In the genomic region with DNA sequence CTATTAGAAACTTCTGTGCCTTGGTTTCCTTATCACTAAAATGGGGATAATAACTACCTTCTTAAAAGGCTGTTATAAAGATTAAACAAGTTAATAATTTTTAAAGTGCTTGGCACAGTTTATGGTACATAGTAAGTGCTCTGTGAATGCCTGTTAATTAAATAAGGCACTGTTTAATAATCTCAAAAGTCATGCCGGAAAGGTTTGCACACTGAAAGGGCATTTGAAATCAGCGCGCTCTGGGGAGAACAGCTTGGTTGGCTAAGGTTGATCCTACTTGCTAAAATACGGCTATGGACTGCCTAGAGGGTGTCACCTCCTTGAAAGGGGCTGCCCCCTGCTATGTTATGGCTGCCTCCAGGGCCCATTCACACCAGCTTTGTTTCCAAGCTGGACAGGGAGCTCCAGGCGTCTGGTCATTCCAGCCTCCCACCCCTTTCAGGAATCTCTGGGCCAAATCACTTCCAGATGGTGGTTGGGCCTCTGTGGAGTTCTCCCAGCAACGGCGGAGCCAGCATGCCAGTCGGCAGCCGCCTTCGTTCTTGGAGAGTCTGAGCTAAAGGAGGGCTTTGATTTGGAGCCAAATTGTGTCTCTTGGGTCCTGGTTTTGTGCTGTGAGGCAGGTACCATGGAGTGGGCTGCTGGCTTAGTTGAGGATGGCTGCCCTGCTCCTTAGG, we compare ENCODE assay signal across 8 cellular contexts. TPM values are rescaled to one million over a fixed set of nuclear protein-coding genes. Genes with fewer than 3 reads are reported as not detected.
DNase-seq lines count a peak whose midpoint lies in the region; ATAC-seq and TF ChIP-seq lines count a peak whose summit lies in the region.

No MANE protein-coding gene starts in this region.

- H3K4me3 ChIP-seq in PC-9 = no peak overlapping the region

- peaks cover 100% of the 10 kb centered on the region for H3K79me2 ChIP-seq in PC-9 (ENCODE audit: low read depth)

- 0 out of 2 replicates have a peak overlapping the region, but pooled peaks have one; percentile 86 for H3K4me2 ChIP-seq in PC-9

- POLR2A ChIA-PET in PC-9 (lab: Charles Lee; ENCODE audit: unreplicated experiment) = interaction anchor here (0.7 kb wide), 1 partner anchor 12 kb away, joined by 4 read pairs; no protein-coding TSS in a partner anchor

- DNase-seq in AG08396 (ENCODE audit: low spot score) (peak; percentile 90), PC-9 (no peak), fibroblast of gingiva (ENCODE audit: low read depth) (peak; percentile 96), omental fat pad (ENCODE audit: low spot score) (no peak), NCI-H2107 (lab: John Stamatoyannopoulos, UW) (no peak), HUDEP-2 (lab: John Stamatoyannopoulos, UW; ENCODE audit: unreplicated experiment in 76 of 76) (no peak)

- H3K9me2 ChIP-seq in PC-9 (ENCODE audit: insufficient read depth) = no peaks in the 10 kb centered on the region

- no TSS peak for BruUV-seq in PC-9 (replicated peaks; lab: Mats Ljungman, UMichigan)

- no peaks in the 10 kb centered on the region for H3K9me3 ChIP-seq in PC-9 (ENCODE audit: insufficient read depth, low read depth)

- H3K27ac ChIP-seq in PC-9 = no peak overlapping the region

- peaks cover 75% of the 10 kb centered on the region for H4K20me1 ChIP-seq in PC-9 (ENCODE audit: insufficient read depth)

- CTCF ChIA-PET in PC-9 (lab: Charles Lee) = interaction anchor here (0.6 kb wide), 1 partner anchor 209 kb away, joined by 3 read pairs; no protein-coding TSS in a partner anchor

- H3K27me3 ChIP-seq in PC-9 (ENCODE audit: insufficient read depth, low read depth) = no peaks in the 10 kb centered on the region

- H3K4me1 ChIP-seq in PC-9 (replicated peaks; ENCODE audit: insufficient read depth) = peaks cover 69% of the 10 kb centered on the region

- H3F3A ChIP-seq in PC-9 (ENCODE audit: insufficient read depth, low read depth) = peaks cover 13% of the 10 kb centered on the region; the same call in 1 of the 2 replicates

- ATAC-seq in omental fat pad (ENCODE audit: low FRiP score) (peak; percentile 58), HG03571 (IDR thresholded peaks at IDR 0.05; ENCODE audit: unreplicated experiment) (no peak), HG03025 (IDR thresholded peaks at IDR 0.05; ENCODE audit: low FRiP score, unreplicated experiment) (no peak)

- TF ChIP-seq CTCF in PC-9 (conservative IDR thresholded peaks at IDR 0.05) (no peak), omental fat pad (IDR thresholded peaks at IDR 0.05) (no peak)

- intact Hi-C loops in PC-9 (cut with micrococcal nuclease; ENCODE audit: unreplicated experiment) = loop anchor here (5.0 kb wide), 1 partner anchor 93 kb away; no protein-coding TSS in a partner anchor

- H2AFZ ChIP-seq in PC-9 = no peak overlapping the region

- no peaks in the 10 kb centered on the region for H3K36me3 ChIP-seq in PC-9 (ENCODE audit: low read depth)

RNA-seq across cellular contexts. Expression of a gene that starts 5.9 kb away (rescaled TPM):
- 349 and 361 TPM in 2 replicates for total RNA-seq in PC-9 (2021)
- total RNA-seq in omental fat pad = 100 to 1,000 TPM in 3 of 4 donors, 10 to 100 TPM in 1; 82.5 to 192 (median 145) TPM

Comparison
In these comparisons a context has a peak if more than half of its experiments do, and no peak if none do; other contexts are left out.
1. DNase-seq: peak in AG08396 (single experiment) and fibroblast of gingiva (single experiment); none in PC-9 (0 of 2), omental fat pad (single experiment), NCI-H2107 (single experiment) and HUDEP-2 (0 of 76).